ENCODE assay signal across 8 cellular contexts in genomic region chr11:69704508-69705245, GRCh38. TPM values are rescaled to one million over a fixed set of nuclear protein-coding genes. Genes with fewer than 3 reads are reported as not detected.
DNase-seq lines count a peak whose midpoint lies in the region; ATAC-seq and TF ChIP-seq lines count a peak whose summit lies in the region.

No MANE protein-coding gene starts in this region.

- H3K27ac ChIP-seq in SK-N-SH (ENCODE audit: low read depth in 2 of 2, low read length in 1 of 2) = no peak overlapping the region
- H3K27ac ChIP-seq in right cardiac atrium (ENCODE audit: low read length) = no peak overlapping the region
- no peak overlapping the region for H3K27ac ChIP-seq in testis

- H3K9me3 ChIP-seq in SK-N-SH (no peaks in the 10 kb centered on the region), right cardiac atrium (ENCODE audit: control insufficient read depth, low read length) (no peaks in the 10 kb centered on the region), testis (no peaks in the 10 kb centered on the region)

- DNase-seq in 8988T = peak; percentile 74
- peak; percentile 91 for DNase-seq in SK-N-SH
- peak in 1 of 3 donors; percentile 52 for DNase-seq in right cardiac atrium
- DNase-seq in testis = peak; percentile 29
- no peak for DNase-seq in NCI-H1694 (lab: John Stamatoyannopoulos, UW)
- DNase-seq in effector memory CD8-positive, alpha-beta T cell = no peak
- DNase-seq in NCI-H774 (lab: John Stamatoyannopoulos, UW) = no peak

- no peak for TF ChIP-seq POLR2A in testis (IDR thresholded peaks at IDR 0.05)

- ATAC-seq in right cardiac atrium = no peak
- no peak for ATAC-seq in effector memory CD8-positive, alpha-beta T cell (replicated peaks)

- no peaks in the 10 kb centered on the region for H3K79me2 ChIP-seq in SK-N-SH (ENCODE audit: insufficient read depth)

- no peak overlapping the region for H3K27ac Mint-ChIP-seq in effector memory CD8-positive, alpha-beta T cell

- H3K36me3 ChIP-seq in SK-N-SH (replicated peaks in 1 of 2; ENCODE audit: control insufficient read depth in 1 of 2, insufficient read depth in 2 of 2, low read length in 1 of 2) = no peaks in the 10 kb centered on the region
- H3K36me3 ChIP-seq in testis (ENCODE audit: low read depth, missing control alignments) = no peaks in the 10 kb centered on the region

- POLR2A ChIA-PET in SK-N-SH (lab: Yijun Ruan, JAX) = no interaction called here

- H3K36me3 Mint-ChIP-seq in effector memory CD8-positive, alpha-beta T cell (ENCODE audit: insufficient read depth) = no peaks in the 10 kb centered on the region

- TF ChIP-seq EP300 in SK-N-SH (IDR thresholded peaks at IDR 0.05; ENCODE audit: borderline replicate concordance in 1 of 2, low read depth in 1 of 2, low read length in 1 of 2) = no peak

- H4K20me1 ChIP-seq in SK-N-SH (ENCODE audit: insufficient read depth) = no peaks in the 10 kb centered on the region

- H3F3A ChIP-seq in SK-N-SH (replicated peaks; ENCODE audit: insufficient read depth) = peaks cover 3% of the 10 kb centered on the region

- H3K4me1 Mint-ChIP-seq in effector memory CD8-positive, alpha-beta T cell (ENCODE audit: low read depth in 2 of 2) = peaks cover 3 to 12% of the 10 kb centered on the region in 2 donors

- TF ChIP-seq CTCF in GM12874 (IDR thresholded peaks at IDR 0.05; ENCODE audit: insufficient read depth, low read depth, low read length) (peak; percentile 35; the same call in 1 of the 2 replicates), SK-N-SH (IDR thresholded peaks at IDR 0.05) (peak; percentile 68), testis (IDR thresholded peaks at IDR 0.05) (peak in 1 of 3 experiments; percentile 17)

- no peak overlapping the region for H2AFZ ChIP-seq in SK-N-SH (ENCODE audit: low read depth)

- H3K27me3 ChIP-seq in SK-N-SH (ENCODE audit: insufficient read depth) = peaks cover 38% of the 10 kb centered on the region
- no peaks in the 10 kb centered on the region for H3K27me3 ChIP-seq in right cardiac atrium (ENCODE audit: control insufficient read depth, insufficient read depth)
- H3K27me3 ChIP-seq in testis = no peaks in the 10 kb centered on the region

- CTCF ChIA-PET in SK-N-SH (lab: Yijun Ruan, JAX) = interaction anchor here (0.6 to 4.3 kb wide), 42 partner anchors 8 to 693 kb away, joined by 3 to 34 read pairs (median 4); partner anchors contain the start of gene LTO1

- 9% methylated on average over 45 of the region's 62 CpGs for WGBS in SK-N-SH (ENCODE audit: low lambda C conversion rate)
- WGBS in right cardiac atrium = 6% methylated on average over 62 of the region's 62 CpGs
- WGBS in testis, 2 donors = 16 to 17% methylated on average over 50 to 51 of the region's 62 CpGs

- no peak overlapping the region for H3K9ac ChIP-seq in SK-N-SH

- H3K27me3 Mint-ChIP-seq in effector memory CD8-positive, alpha-beta T cell = peaks cover 47 to 66% of the 10 kb centered on the region in 2 donors

- peaks cover 0 to 13% of the 10 kb centered on the region in 2 experiments; a peak in 2 of 4 replicates for H3K4me1 ChIP-seq in SK-N-SH (ENCODE audit: control insufficient read depth in 1 of 2, insufficient read depth in 2 of 2, low read depth in 1 of 2, low read length in 1 of 2)
- no peaks in the 10 kb centered on the region for H3K4me1 ChIP-seq in right cardiac atrium (ENCODE audit: control insufficient read depth, insufficient read depth, low read length)
- no peaks in the 10 kb centered on the region for H3K4me1 ChIP-seq in testis

- H3K4me3 Mint-ChIP-seq in effector memory CD8-positive, alpha-beta T cell = peak overlapping the region in 1 of 2 donors; percentile 47

- H3K4me3 ChIP-seq in SK-N-SH (ENCODE audit: low read depth in 2 of 2, low read length in 1 of 2) (peak overlapping the region; percentile 31 to 41; a peak in 3 of 4 replicates), right cardiac atrium (ENCODE audit: low read length) (peak overlapping the region; percentile 29), testis (peak overlapping the region; percentile 26 to 52)

- H3K9me3 Mint-ChIP-seq in effector memory CD8-positive, alpha-beta T cell = no peaks in the 10 kb centered on the region

- peak overlapping the region; percentile 44; the same call in 1 of the 2 replicates for H3K4me2 ChIP-seq in SK-N-SH

- intact Hi-C loops in right cardiac atrium (cut with DNase I) = loop anchor here in 1 of 4 donors (10.0 kb wide), 1 partner anchor 180 kb away; no protein-coding TSS in a partner anchor
- intact Hi-C loops in testis (cut with DNase I; ENCODE audit: low total_unique reads) = no loop called here

- H3K9me2 ChIP-seq in SK-N-SH = no peaks in the 10 kb centered on the region

- peak; percentile 73 for TF ChIP-seq RAD21 in SK-N-SH (IDR thresholded peaks at IDR 0.05; ENCODE audit: low read length)

TF ChIP-seq in SK-N-SH, 30 proteins besides CTCF, POLR2A, EP300 and RAD21:
- TF ChIP-seq RCOR1 (IDR thresholded peaks at IDR 0.05; ENCODE audit: low read length) = no peak
- TF ChIP-seq SMC3 (IDR thresholded peaks at IDR 0.05; ENCODE audit: low read depth, low read length) = peak; percentile 52
- TF ChIP-seq EZH2phosphoT487 (IDR thresholded peaks at IDR 0.05; ENCODE audit: borderline replicate concordance, low read depth) = 0 out of 2 replicates have a peak, but pooled peaks have one; percentile 25

RNA-seq across cellular contexts. Expression of gene FGF19, which starts 0.9 kb away (rescaled TPM):
- not detected in 2 replicates for polyA plus RNA-seq in SK-N-SH (2012; rRNA removed)
- polyA plus RNA-seq in SK-N-SH (2012; cell fraction: cytosol; rRNA removed) = not detected in 2 replicates
- polyA plus RNA-seq in SK-N-SH (2012; cell fraction: nucleus; rRNA removed) = 0.02 TPM in 1 of 2 replicates, not detected in the other
- not detected for total RNA-seq in right cardiac atrium
- not detected for polyA plus RNA-seq in right cardiac atrium
- total RNA-seq in testis = under 1 TPM; 0.31 TPM
- 0.37 TPM for polyA plus RNA-seq in testis (ENCODE audit: insufficient read depth, low read depth, low replicate concordance)

RNA-seq across cellular contexts. Expression of gene LTO1, which starts 29.5 kb away (rescaled TPM):
- 30.8 and 33.1 TPM in 2 replicates for polyA plus RNA-seq in SK-N-SH (2012; rRNA removed)
- 27.2 and 30.5 TPM in 2 replicates for polyA plus RNA-seq in SK-N-SH (2012; cell fraction: cytosol; rRNA removed)
- 93.5 and 102 TPM in 2 replicates for polyA plus RNA-seq in SK-N-SH (2012; cell fraction: nucleus; rRNA removed)
- 10 to 100 TPM in 3 of 4 donors, 1 to 10 TPM in 1; 8.7 to 13.6 (median 10.6) TPM for total RNA-seq in right cardiac atrium
- polyA plus RNA-seq in right cardiac atrium = 10.1 TPM
- 10 to 100 TPM; 38.0 to 38.7 TPM for total RNA-seq in testis
- polyA plus RNA-seq in testis (ENCODE audit: insufficient read depth, low read depth, low replicate concordance) = 27.0 TPM

Comparison
In these comparisons a context has a peak if more than half of its experiments do, and no peak if none do; other contexts are left out.
1. DNase-seq: peak in 8988T (single experiment), SK-N-SH (single experiment) and testis (single experiment); none in NCI-H1694 (single experiment), effector memory CD8-positive, alpha-beta T cell (0 of 3) and NCI-H774 (single experiment).
2. Peak in every context shown above with its lines, with median percentiles within 50 percentile points of each other: H3K4me3 ChIP-seq.